In the genomic region with DNA sequence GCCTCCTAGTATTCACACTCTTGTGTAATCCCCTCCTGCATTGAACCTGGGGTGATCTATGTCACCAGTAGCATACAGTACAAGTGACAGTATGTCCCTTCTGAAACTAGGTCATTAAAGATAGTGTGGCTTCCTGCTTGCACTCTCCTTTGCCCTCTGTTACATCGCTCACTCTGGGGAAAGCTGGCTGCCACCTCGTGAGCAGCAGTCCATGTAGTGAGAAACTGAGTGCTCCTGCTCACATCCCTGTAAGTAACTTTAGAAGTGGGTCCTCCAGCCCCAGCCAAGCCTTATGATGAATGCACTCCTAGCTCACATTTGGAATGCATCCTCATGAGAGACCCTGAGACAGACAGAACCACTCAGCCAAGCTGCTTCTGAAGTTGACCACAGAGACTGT, we compare ENCODE assay signal across 15 cellular contexts.
A peak's percentile ranks its signal among the peaks of the same experiment; 100 is the strongest.
DNase-seq lines count a peak whose midpoint lies in the region; ATAC-seq and TF ChIP-seq lines count a peak whose summit lies in the region.
"Had no signal": no experiment of that assay in that cellular context is flagged by ENCODE, and none has a peak within 500 bp of the region (broad histone marks: within the 10 kb centered on the region; RNA-seq: fewer than 3 reads in every experiment).

No MANE protein-coding gene starts in this region.

- POLR2A ChIA-PET in naive thymus-derived CD8-positive, alpha-beta T cell (lab: Charles Lee), result interaction anchor here (0.6 to 0.9 kb wide), 2 partner anchors 18 to 62 kb away, joined by 3 read pairs; no protein-coding TSS in a partner anchor

- TF ChIP-seq CTCF in GM06990 (IDR thresholded peaks at IDR 0.05; ENCODE audit: insufficient read depth, low read length, poor library complexity, severe bottlenecking), result no peak

- no peaks in the 10 kb centered on the region for H3K36me3 ChIP-seq in GM06990 (ENCODE audit: control insufficient read depth, insufficient read depth, low read length)

- H3K4me3 ChIP-seq in GM06990 (replicated peaks; ENCODE audit: low read depth, low read length), result no peak overlapping the region

- no peaks in the 10 kb centered on the region for H3K9me3 Mint-ChIP-seq in activated naive CD8-positive, alpha-beta T cell (ENCODE audit: low read depth)
- H3K9me3 Mint-ChIP-seq in naive thymus-derived CD8-positive, alpha-beta T cell, result no peaks in the 10 kb centered on the region

- peak; percentile 20 for ATAC-seq in HG03175 (IDR thresholded peaks at IDR 0.05; ENCODE audit: unreplicated experiment)
- peak in 1 of 2 donors; percentile 59 for ATAC-seq in naive thymus-derived CD8-positive, alpha-beta T cell
- ATAC-seq in HG02981 (IDR thresholded peaks at IDR 0.05; ENCODE audit: unreplicated experiment), result no peak
- ATAC-seq: left ventricle myocardium superior, Panc1 had no signal

- peaks cover 50% of the 10 kb centered on the region for H3K4me1 Mint-ChIP-seq in activated naive CD8-positive, alpha-beta T cell (ENCODE audit: low read depth)
- peaks cover 16 to 52% (median 47%) of the 10 kb centered on the region in 4 donors for H3K4me1 Mint-ChIP-seq in naive thymus-derived CD8-positive, alpha-beta T cell
- H3K4me1 Mint-ChIP-seq: B cell had no signal

- no peak overlapping the region for H3K4me3 Mint-ChIP-seq in activated naive CD8-positive, alpha-beta T cell
- peak overlapping the region in 5 of 10 donors; percentile 16 to 56 (median 38) for H3K4me3 Mint-ChIP-seq in naive thymus-derived CD8-positive, alpha-beta T cell
- H3K4me3 Mint-ChIP-seq: B cell had no signal

- H3K36me3 Mint-ChIP-seq in activated naive CD8-positive, alpha-beta T cell, result peaks cover 3% of the 10 kb centered on the region
- no peaks in the 10 kb centered on the region for H3K36me3 Mint-ChIP-seq in naive thymus-derived CD8-positive, alpha-beta T cell

- peak overlapping the region; percentile 17 for H3K27ac Mint-ChIP-seq in activated naive CD8-positive, alpha-beta T cell
- peak overlapping the region in 9 of 10 donors; percentile 61 to 94 (median 84) for H3K27ac Mint-ChIP-seq in naive thymus-derived CD8-positive, alpha-beta T cell
- H3K27ac Mint-ChIP-seq: B cell, progenitor cell of endocrine pancreas had no signal

- DNase-seq in GM06990 (ENCODE audit: extremely low read depth, insufficient read length) (peak; percentile 32), NCI-H524 (lab: John Stamatoyannopoulos, UW) (no peak), DMS79 treated with DMSO at 0.1 percent for 48 hours (lab: John Stamatoyannopoulos, UW) (no peak)
- DNase-seq in naive thymus-derived CD8-positive, alpha-beta T cell, result peak in 1 of 10 donors; percentile 43
- DNase-seq: caudate nucleus; left ventricle myocardium superior; NCI-H187 treated with DMSO at 0.1 percent for 48 hours; NCI-H510A; stimulated activated CD4-positive, alpha-beta T cell treated with anti-CD3 and anti-CD28 coated beads, Interleukin-12 subunit alpha, Interleukin-12 subunit beta, amount 100 ng/mL, for 4 hours had no signal

- H3K27me3 Mint-ChIP-seq in activated naive CD8-positive, alpha-beta T cell, result no peaks in the 10 kb centered on the region
- no peaks in the 10 kb centered on the region for H3K27me3 Mint-ChIP-seq in naive thymus-derived CD8-positive, alpha-beta T cell
- H3K27me3 Mint-ChIP-seq: B cell, progenitor cell of endocrine pancreas had no signal

- H3K27me3 ChIP-seq in GM06990 (replicated peaks; ENCODE audit: control insufficient read depth, insufficient read depth, low read length), result no peaks in the 10 kb centered on the region
